26 cellular contexts compared by ENCODE assay signal in the genomic region with DNA sequence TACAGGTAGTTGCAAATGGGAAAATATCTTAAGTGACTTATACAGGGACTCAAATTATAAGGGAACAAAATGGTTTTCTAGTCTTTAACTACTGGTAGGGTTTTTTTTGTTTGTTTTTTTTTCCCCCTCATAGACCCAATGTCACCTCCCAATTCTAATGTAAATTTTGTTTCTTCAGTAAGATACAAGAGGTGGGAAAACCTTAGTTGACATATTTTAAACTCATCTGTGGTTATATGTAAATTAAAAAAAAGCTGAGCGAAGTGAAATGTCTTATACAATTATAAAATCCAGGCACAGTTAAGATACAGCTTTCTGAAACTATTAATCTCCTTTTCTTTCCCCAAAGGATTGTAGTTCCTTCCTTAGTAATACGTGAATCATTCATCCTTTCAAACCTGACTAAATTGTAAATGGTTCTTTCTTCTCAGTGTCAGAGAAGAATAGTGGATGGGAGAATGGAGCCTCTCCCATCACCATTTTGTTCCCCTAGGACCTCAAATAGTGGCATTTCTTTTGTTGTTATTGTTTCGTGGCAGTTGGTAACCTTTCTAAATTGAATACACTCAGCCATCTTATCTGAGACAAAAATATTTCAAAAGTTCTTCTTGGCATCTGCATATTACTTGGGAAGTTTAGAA. TPM values are rescaled to one million over a fixed set of nuclear protein-coding genes. Genes with fewer than 3 reads are reported as not detected.
DNase-seq lines count a peak whose midpoint lies in the region; FAIRE-seq and TF ChIP-seq lines count a peak whose summit lies in the region.
"Had no signal": no experiment of that assay in that cellular context is flagged by ENCODE, and none has a peak within 500 bp of the region (broad histone marks: within the 10 kb centered on the region; RNA-seq: fewer than 3 reads in every experiment).

No MANE protein-coding gene starts in this region.

- peaks cover 47% of the 10 kb centered on the region for H3K4me1 ChIP-seq in HAP-1
- peaks cover 0 to 20% (median 2%) of the 10 kb centered on the region in 4 experiments; a peak in 3 of 7 replicates for H3K4me1 ChIP-seq in H1 (replicated peaks in 1 of 4; ENCODE audit: control insufficient read depth in 3 of 4, insufficient read depth in 4 of 4, low read length in 3 of 4)
- H3K4me1 ChIP-seq: BLaER1 had no signal

- no peak overlapping the region for H2BK5ac ChIP-seq in H1 (ENCODE audit: low read depth, low read length)

- H3K4me2 ChIP-seq in H1 (ENCODE audit: insufficient read depth in 1 of 2, low read depth in 2 of 2, low read length in 2 of 2), result no peak overlapping the region
- H3K4me2 ChIP-seq: BLaER1 had no signal

- peaks cover 46% of the 10 kb centered on the region for H3K4me1 Mint-ChIP-seq in osteocyte (ENCODE audit: unreplicated experiment)

- H3K27me3 ChIP-seq in HAP-1 (ENCODE audit: low read depth) (no peaks in the 10 kb centered on the region), H1 (replicated peaks in 1 of 4; ENCODE audit: control insufficient read depth in 3 of 4, extremely low read depth in 1 of 4, insufficient read depth in 3 of 4, low read length in 3 of 4) (no peaks in the 10 kb centered on the region)
- H3K27me3 ChIP-seq: BLaER1 had no signal

- H3K9ac ChIP-seq in SK-N-MC (ENCODE audit: insufficient read length) (no peak overlapping the region), H1 (replicated peaks in 1 of 4; ENCODE audit: extremely low read depth in 1 of 4, low read depth in 3 of 4, low read length in 3 of 4) (no peak overlapping the region)
- H3K9ac ChIP-seq: BLaER1 had no signal

- H2BK15ac ChIP-seq in H1 (ENCODE audit: low read length), result no peak overlapping the region

- H3K36me3 ChIP-seq in HAP-1 (replicated peaks), result peaks cover 3% of the 10 kb centered on the region
- peaks cover 77% of the 10 kb centered on the region for H3K36me3 ChIP-seq in SK-N-MC (ENCODE audit: insufficient read depth, low read length)
- peaks cover 0 to 12% (median 6%) of the 10 kb centered on the region in 4 experiments; a peak in 2 of 8 replicates for H3K36me3 ChIP-seq in H1 (ENCODE audit: control insufficient read depth in 2 of 4, insufficient read depth in 4 of 4, low read length in 3 of 4)

- H2BK120ac ChIP-seq in H1 (replicated peaks; ENCODE audit: low read depth, low read length), result no peak overlapping the region

- no peak overlapping the region for H3K4ac ChIP-seq in H1 (replicated peaks; ENCODE audit: insufficient read length, low read depth, low read length)

- H3K23me2 ChIP-seq in H1 (ENCODE audit: low read depth, low read length), result no peaks in the 10 kb centered on the region

- H3K14ac ChIP-seq in H1 (ENCODE audit: insufficient read length), result no peak overlapping the region

- no peak for TF ChIP-seq POLR2A in H1 (IDR thresholded peaks at IDR 0.05; ENCODE audit: control extremely low read depth in 1 of 2, low read depth in 2 of 2, low read length in 2 of 2)

- TF ChIP-seq EP300 in H1 (IDR thresholded peaks at IDR 0.05; ENCODE audit: borderline replicate concordance in 1 of 2, low read depth in 2 of 2, low read length in 2 of 2), result no peak

- H3K9me3 ChIP-seq in HAP-1, result no peaks in the 10 kb centered on the region; the same call in 1 of the 2 replicates
- peaks cover 15% of the 10 kb centered on the region; the same call in 1 of the 2 replicates for H3K9me3 ChIP-seq in SK-N-MC (ENCODE audit: low read depth, low read length)
- peaks cover 0 to 2% of the 10 kb centered on the region in 2 experiments; a peak in 1 of 4 replicates for H3K9me3 ChIP-seq in H1 (ENCODE audit: insufficient read depth in 2 of 2, low read depth in 1 of 2, low read length in 1 of 2)

- WGBS in H1 (ENCODE audit: extremely low coverage in 1 of 2, insufficient coverage in 1 of 2, insufficient read length in 1 of 2, insufficient replicate concordance in 2 of 2, low coverage in 1 of 2, low lambda C conversion rate in 2 of 2, missing lambda C conversion rate in 1 of 2), 2 experiments, result 77% methylated on average over 3 of the region's 3 CpGs; no CpG with 5 or more reads in 1 of the 2 experiments

- H2AFZ ChIP-seq in H1 (ENCODE audit: low read length), result no peak overlapping the region

- in situ Hi-C loops in HAP-1 (cut with MboI; ENCODE audit: low sequenced_read_pairs), result no loop called here

- no peak overlapping the region for H3K56ac ChIP-seq in H1 (replicated peaks; ENCODE audit: insufficient read length, low read depth, low read length)

- H3K18ac ChIP-seq in H1 (ENCODE audit: extremely low read depth, low read length), result no peak overlapping the region

- no peak overlapping the region for H3K4me3 Mint-ChIP-seq in osteocyte (ENCODE audit: unreplicated experiment)
- H3K4me3 Mint-ChIP-seq: CD4-positive, alpha-beta T cell; IgD-negative memory B cell had no signal

- H3K23ac ChIP-seq in H1 (ENCODE audit: insufficient read length), result no peak overlapping the region

- H3K4me3 ChIP-seq in HAP-1 (no peak overlapping the region), SK-N-MC (no peak overlapping the region), H1 (ENCODE audit: extremely low read depth in 1 of 4, insufficient read depth in 2 of 4, low read depth in 3 of 4, low read length in 4 of 4) (peak overlapping the region in 1 of 4 experiments; percentile 16; a peak in 1 of 8 replicates)
- H3K4me3 ChIP-seq: BLaER1, GM12878 had no signal

- POLR2A ChIA-PET in H1 (lab: Charles Lee; ENCODE audit: partially characterized antibody), result interaction anchor here (1.1 to 3.0 kb wide), 2 partner anchors 8 to 11 kb away, joined by 9 to 12 read pairs; a partner anchor contains a TSS

- no peak for FAIRE-seq in H1 (lab: Jason Lieb, UNC)
- FAIRE-seq: GM12878 had no signal

- H4K20me1 ChIP-seq in H1 (replicated peaks in 1 of 2; ENCODE audit: control insufficient read depth in 1 of 2, insufficient read depth in 2 of 2, low read length in 2 of 2), result no peaks in the 10 kb centered on the region
- H4K20me1 ChIP-seq: BLaER1 had no signal

- no peaks in the 10 kb centered on the region for H3K79me1 ChIP-seq in H1 (ENCODE audit: low read depth, low read length)

- CTCF ChIA-PET in H1 (lab: Charles Lee; ENCODE audit: partially characterized antibody), result interaction anchor here (2.0 kb wide), 1 partner anchor 160 kb away, joined by 6 read pairs; no protein-coding TSS in a partner anchor

- H4K5ac ChIP-seq in H1 (ENCODE audit: insufficient read length, low read depth, low read length), result peak overlapping the region; percentile 39

- no peak overlapping the region for H4K8ac ChIP-seq in H1 (ENCODE audit: extremely low read depth, insufficient read depth, low read length)

- H4K91ac ChIP-seq in H1 (replicated peaks; ENCODE audit: insufficient read length, low read length), result no peak overlapping the region

- H2BK12ac ChIP-seq in H1 (ENCODE audit: low read depth, low read length), result no peak overlapping the region

- DNase-seq in HAP-1 (ENCODE audit: low spot score in 2 of 2) (peak; percentile 35 to 91), SK-N-MC (ENCODE audit: low read depth, low spot score) (no peak), H1 (ENCODE audit: low read depth in 1 of 2, low spot score in 2 of 2) (no peak), osteocyte (ENCODE audit: extremely low spot score, unreplicated experiment) (no peak), NCI-H2227 treated with DMSO at 0.1 percent for 48 hours (lab: John Stamatoyannopoulos, UW) (no peak), substantia nigra (lab: John Stamatoyannopoulos, UW) (no peak)
- no peak for DNase-seq in activated T-cell treated with anti-CD3 and anti-CD28 coated beads, Interleukin-2, amount 50 U/mL, for 48 hours
- DNase-seq: ACHN; CD4-positive, alpha-beta T cell; COR-L47; DMS79 treated with DMSO at 0.1 percent for 48 hours; Karpas-422; MV-4-11; NCI-H1105 treated with DMSO at 0.1 percent for 48 hours; NCI-H2029 treated with DMSO at 0.1 percent for 48 hours; NCI-H345; NCI-H524; NCI-H774; NK-92 treated with Interleukin-12 subunit alpha and Interleukin-12 subunit beta, amount 100 ng/mL, for 24 hours; SHP77 treated with DMSO at 0.1 percent for 48 hours had no signal

- H3K79me2 ChIP-seq in H1 (ENCODE audit: control insufficient read depth in 1 of 2, insufficient read depth in 2 of 2, low read length in 2 of 2), result peaks cover 0 to 10% of the 10 kb centered on the region in 2 experiments; a peak in 1 of 4 replicates

- H3K27ac Mint-ChIP-seq in osteocyte (ENCODE audit: unreplicated experiment), result peak overlapping the region; percentile 81
- H3K27ac Mint-ChIP-seq: CD4-positive, alpha-beta T cell; IgD-negative memory B cell had no signal

- no peak overlapping the region for H2BK20ac ChIP-seq in H1 (ENCODE audit: low read length)

- no peak overlapping the region for H2AK5ac ChIP-seq in H1 (ENCODE audit: low read depth, low read length)

- peak overlapping the region; percentile 68 for H3K27ac ChIP-seq in SK-N-MC
- H3K27ac ChIP-seq in H1 (ENCODE audit: low read depth, low read length), result no peak overlapping the region
- H3K27ac ChIP-seq in substantia nigra (ENCODE audit: low read depth, low read length, poor library complexity, severe bottlenecking), result no peak overlapping the region
- H3K27ac ChIP-seq: BLaER1, HL-60, RWPE1 had no signal

- peaks cover 37% of the 10 kb centered on the region for H3K36me3 Mint-ChIP-seq in osteocyte (ENCODE audit: unreplicated experiment)

- no peak for TF ChIP-seq RAD21 in H1 (IDR thresholded peaks at IDR 0.05 in 1 of 2, conservative IDR thresholded peaks at IDR 0.05 in 1 of 2; ENCODE audit: low read depth in 2 of 2, low read length in 2 of 2)

- H3K27me3 Mint-ChIP-seq in osteocyte (ENCODE audit: unreplicated experiment), result no peaks in the 10 kb centered on the region
- H3K27me3 Mint-ChIP-seq: CD4-positive, alpha-beta T cell; IgD-negative memory B cell had no signal

- no peak for TF ChIP-seq CTCF in H1 (IDR thresholded peaks at IDR 0.05; ENCODE audit: control extremely low read depth in 1 of 3, insufficient read depth in 1 of 3, low read depth in 1 of 3, low read length in 3 of 3)
- TF ChIP-seq CTCF in osteocyte (IDR thresholded peaks at IDR 0.05), result no peak

- H3K9me3 Mint-ChIP-seq in osteocyte (ENCODE audit: unreplicated experiment), result peaks cover 9% of the 10 kb centered on the region
- H3K9me3 Mint-ChIP-seq: CD4-positive, alpha-beta T cell; IgD-negative memory B cell had no signal

RNA-seq across cellular contexts. Expression of a gene that starts 11.2 kb away (rescaled TPM):
- total RNA-seq in H1 (2021; fragmentation: NEBNext Ultra II Directional; extraction: Animal tissue kit (Norgen Biotek cat#: 25700)), result 28.2 and 31.4 TPM in 2 replicates
- polyA plus RNA-seq in H1 (2011; rRNA removed), result 19.2 and 23.4 TPM in 2 replicates
- polyA plus RNA-seq in H1 (2011; cell fraction: cytosol; rRNA removed), result 29.0 TPM
- polyA plus RNA-seq in H1 (2011; cell fraction: nucleus; rRNA removed), result 15.0 TPM
- polyA plus RNA-seq in H1 (2012, experiment 1 of 2), result 14.4 to 20.4 TPM (median 18.6 TPM) in 4 replicates
- 6.8 TPM for polyA plus RNA-seq in H1 (2012, experiment 2 of 2)
- 35.7 TPM for polyA plus RNA-seq in H1 (2013, experiment 1 of 2)
- polyA plus RNA-seq in H1 (2013, experiment 2 of 2), result 36.4 TPM
- polyA minus RNA-seq in H1 (2011; rRNA and poly(A)+ RNA removed), result 25.4 and 30.8 TPM in 2 replicates
- polyA minus RNA-seq in H1 (2011; cell fraction: cytosol; rRNA and poly(A)+ RNA removed), result 20.6 TPM
- polyA minus RNA-seq in H1 (2011; cell fraction: nucleus; rRNA and poly(A)+ RNA removed), result 44.8 TPM
- 36.8 and 37.8 TPM in 2 replicates for total RNA-seq in osteocyte

RNA-seq across cellular contexts. Expression of a gene that starts 25.2 kb away (rescaled TPM):
- total RNA-seq in H1 (2021; fragmentation: NEBNext Ultra II Directional; extraction: Animal tissue kit (Norgen Biotek cat#: 25700)), result 4.6 TPM in 2 replicates
- polyA plus RNA-seq in H1 (2011; rRNA removed), result 2.1 and 2.5 TPM in 2 replicates
- 2.0 TPM for polyA plus RNA-seq in H1 (2011; cell fraction: cytosol; rRNA removed)
- polyA plus RNA-seq in H1 (2011; cell fraction: nucleus; rRNA removed), result 5.4 TPM
- 2.7 to 4.1 TPM (median 3.4 TPM) in 4 replicates for polyA plus RNA-seq in H1 (2012, experiment 1 of 2)
- polyA plus RNA-seq in H1 (2012, experiment 2 of 2), result 1.5 TPM
- 5.7 TPM for polyA plus RNA-seq in H1 (2013, experiment 1 of 2)
- 5.5 TPM for polyA plus RNA-seq in H1 (2013, experiment 2 of 2)
- 2.0 and 2.5 TPM in 2 replicates for polyA minus RNA-seq in H1 (2011; rRNA and poly(A)+ RNA removed)
- 2.3 TPM for polyA minus RNA-seq in H1 (2011; cell fraction: cytosol; rRNA and poly(A)+ RNA removed)
- polyA minus RNA-seq in H1 (2011; cell fraction: nucleus; rRNA and poly(A)+ RNA removed), result 4.0 TPM
- total RNA-seq in osteocyte, result 1.9 and 2.8 TPM in 2 replicates
- total RNA-seq: HT-29 had no signal
- polyA plus RNA-seq: IgD-negative memory B cell had no signal

Comparison
In these comparisons a context has a peak if more than half of its experiments do, and no peak if none do; other contexts are left out.
1. DNase-seq: peak in HAP-1 (2 of 2); none in SK-N-MC (single experiment), H1 (0 of 2), osteocyte (single experiment), activated T-cell treated with anti-CD3 and anti-CD28 coated beads, Interleukin-2, amount 50 U/mL, for 48 hours (0 of 2), NCI-H2227 treated with DMSO at 0.1 percent for 48 hours (single experiment) and substantia nigra (0 of 49).